Comparison of ENCODE assay signal across 11 cellular contexts in genomic region chr7:158858592-158859503, GRCh38. TPM values are rescaled to one million over a fixed set of nuclear protein-coding genes. Genes with fewer than 3 reads are reported as not detected.
DNase-seq lines count a peak whose midpoint lies in the region; ATAC-seq and TF ChIP-seq lines count a peak whose summit lies in the region.
"Had no signal": no experiment of that assay in that cellular context is flagged by ENCODE, and none has a peak within 500 bp of the region (broad histone marks: within the 10 kb centered on the region; RNA-seq: fewer than 3 reads in every experiment).

No MANE protein-coding gene starts in this region.

- H3K27ac ChIP-seq in BLaER1 = 0 out of 2 replicates have a peak overlapping the region, but pooled peaks have one; percentile 30
- no peak overlapping the region for H3K27ac ChIP-seq in HEK293 (ENCODE audit: extremely low read depth, low read depth, low read length)
- H3K27ac ChIP-seq in mesodermal cell (ENCODE audit: low read depth, low read length, severe bottlenecking) = peak overlapping the region; percentile 75

- H3K4me3 ChIP-seq in BLaER1 (no peak overlapping the region), HEK293 (ENCODE audit: low read depth, low read length) (no peak overlapping the region), adipocyte (ENCODE audit: low read length) (no peak overlapping the region), mesodermal cell (ENCODE audit: extremely low read depth, insufficient read depth, low read length, poor library complexity, severe bottlenecking) (no peak overlapping the region)

- H4K20me1 ChIP-seq in BLaER1 = no peaks in the 10 kb centered on the region

- WGBS in mesodermal cell (ENCODE audit: insufficient coverage in 2 of 2), 2 experiments = 15 to 20% methylated on average over 1 to 3 of the region's 5 CpGs

- intact Hi-C loops in posterior vena cava (cut with DNase I) = no loop called here

- no peak for ATAC-seq in GM18873 (IDR thresholded peaks at IDR 0.05; ENCODE audit: low FRiP score, unreplicated experiment)

- POLR2A ChIA-PET in HEK293 (lab: Yijun Ruan, JAX) = interaction anchor here (0.7 kb wide), 1 partner anchor 119 kb away, joined by 3 read pairs; no protein-coding TSS in a partner anchor

- CTCF ChIA-PET in HEK293 (lab: Yijun Ruan, JAX) = interaction anchor here (0.9 kb wide), 1 partner anchor 118 kb away, joined by 3 read pairs; no protein-coding TSS in a partner anchor

- DNase-seq in adipocyte (ENCODE audit: low read depth) (no peak), NCI-H446 (lab: John Stamatoyannopoulos, UW) (no peak), posterior vena cava (ENCODE audit: low spot score) (no peak)
- DNase-seq in stimulated activated CD4-positive, alpha-beta T cell treated with anti-CD3 and anti-CD28 coated beads, Interleukin-1b, Interleukin-23, amount 100 ng/mL, for 48 hours = no peak
- DNase-seq: amniotic stem cell, NCI-H1417 treated with DMSO at 0.1 percent for 48 hours, SW 1271 had no signal

- H3K4me1 ChIP-seq in BLaER1 = peaks cover 52% of the 10 kb centered on the region
- peaks cover 3% of the 10 kb centered on the region; the same call in 1 of the 2 replicates for H3K4me1 ChIP-seq in HEK293 (ENCODE audit: control insufficient read depth, insufficient read depth, low read length)
- H3K4me1 ChIP-seq in adipocyte (ENCODE audit: control insufficient read depth, insufficient read depth, low read length) = peaks cover 21% of the 10 kb centered on the region
- peaks cover 13% of the 10 kb centered on the region for H3K4me1 ChIP-seq in mesodermal cell (ENCODE audit: control insufficient read depth, insufficient read depth, low read length, poor library complexity, severe bottlenecking)

- H3K36me3 ChIP-seq in BLaER1 = no peaks in the 10 kb centered on the region
- no peaks in the 10 kb centered on the region for H3K36me3 ChIP-seq in HEK293 (ENCODE audit: control insufficient read depth in 2 of 2, insufficient read depth in 1 of 2, low read length in 2 of 2)
- H3K36me3 ChIP-seq in adipocyte (ENCODE audit: control insufficient read depth, insufficient read depth, low read length, severe bottlenecking) = no peaks in the 10 kb centered on the region
- H3K36me3 ChIP-seq in mesodermal cell (ENCODE audit: control insufficient read depth, insufficient read depth, low read length) = peaks cover 9% of the 10 kb centered on the region

- H3K9ac ChIP-seq in BLaER1 = no peak overlapping the region; the same call in 1 of the 2 replicates
- peak overlapping the region; percentile 42 for H3K9ac ChIP-seq in adipocyte (ENCODE audit: low read length)

- H3K4me2 ChIP-seq in BLaER1 = peak overlapping the region; percentile 86

- H3K27me3 ChIP-seq in BLaER1 (no peaks in the 10 kb centered on the region), adipocyte (replicated peaks; ENCODE audit: control insufficient read depth, insufficient read depth, low read length) (no peaks in the 10 kb centered on the region)

- TF ChIP-seq CTCF in HEK293 (tag by site-specific recombination; IDR thresholded peaks at IDR 0.05) = no peak

- H3K9me3 ChIP-seq in BLaER1 (no peaks in the 10 kb centered on the region), HEK293 (ENCODE audit: control insufficient read depth, insufficient read depth, low read depth, low read length) (no peaks in the 10 kb centered on the region), adipocyte (ENCODE audit: control insufficient read depth, low read length) (no peaks in the 10 kb centered on the region), mesodermal cell (ENCODE audit: control insufficient read depth, low read length) (no peaks in the 10 kb centered on the region)

TF ChIP-seq in HEK293, 187 proteins besides CTCF, POLR2A, EP300 and RAD21:
- no peak for TF ChIP-seq ZNF26 (tag by site-specific recombination; IDR thresholded peaks at IDR 0.05)
- TF ChIP-seq ZNF311 (tag by site-specific recombination; IDR thresholded peaks at IDR 0.05; ENCODE audit: borderline replicate concordance) = no peak
- TF ChIP-seq ZBTB6 (tag by site-specific recombination; IDR thresholded peaks at IDR 0.05) = no peak
- no peak for TF ChIP-seq ZNF560 (tag by site-specific recombination; IDR thresholded peaks at IDR 0.05; ENCODE audit: borderline replicate concordance)
- TF ChIP-seq MZF1 (tag by site-specific recombination; IDR thresholded peaks at IDR 0.05; ENCODE audit: borderline replicate concordance) = no peak
- no peak for TF ChIP-seq ZBTB1 (tag by site-specific recombination; IDR thresholded peaks at IDR 0.05)
- no peak for TF ChIP-seq PRDM1 (tag by site-specific recombination; IDR thresholded peaks at IDR 0.05)
- no peak for TF ChIP-seq ZNF776 (tag by site-specific recombination; IDR thresholded peaks at IDR 0.05; ENCODE audit: borderline replicate concordance)
- TF ChIP-seq REPIN1 (tag by site-specific recombination; IDR thresholded peaks at IDR 0.05; ENCODE audit: low read depth) = no peak
- TF ChIP-seq SCRT2 (tag by site-specific recombination; IDR thresholded peaks at IDR 0.05) = 0 out of 2 replicates have a peak, but pooled peaks have one; percentile 9
- TF ChIP-seq SP3 (tag by site-specific recombination; IDR thresholded peaks at IDR 0.05) = no peak
- TF ChIP-seq ZNF426 (tag by site-specific recombination; IDR thresholded peaks at IDR 0.05) = no peak
- peak; percentile 46 for TF ChIP-seq SCRT1 (tag by site-specific recombination; IDR thresholded peaks at IDR 0.05; ENCODE audit: borderline replicate concordance)
- TF ChIP-seq ZBTB48 (tag by site-specific recombination; IDR thresholded peaks at IDR 0.05) = no peak

RNA-seq across cellular contexts. Expression of gene DYNC2I1, which starts 2.5 kb away (rescaled TPM):
- 11.7 TPM for polyA plus RNA-seq in mesodermal cell (2013, experiment 1 of 2)
- 11.5 TPM for polyA plus RNA-seq in mesodermal cell (2013, experiment 2 of 2)
- 10 to 100 TPM; 21.7 to 29.9 TPM for total RNA-seq in posterior vena cava

RNA-seq across cellular contexts. Expression of gene ESYT2, which starts 29.5 kb away (rescaled TPM):
- 32.4 TPM for polyA plus RNA-seq in mesodermal cell (2013, experiment 1 of 2)
- 32.1 TPM for polyA plus RNA-seq in mesodermal cell (2013, experiment 2 of 2)
- total RNA-seq in posterior vena cava = 100 to 1,000 TPM; 145 to 181 TPM
